8 cellular contexts compared by ENCODE assay signal in the genomic region with DNA sequence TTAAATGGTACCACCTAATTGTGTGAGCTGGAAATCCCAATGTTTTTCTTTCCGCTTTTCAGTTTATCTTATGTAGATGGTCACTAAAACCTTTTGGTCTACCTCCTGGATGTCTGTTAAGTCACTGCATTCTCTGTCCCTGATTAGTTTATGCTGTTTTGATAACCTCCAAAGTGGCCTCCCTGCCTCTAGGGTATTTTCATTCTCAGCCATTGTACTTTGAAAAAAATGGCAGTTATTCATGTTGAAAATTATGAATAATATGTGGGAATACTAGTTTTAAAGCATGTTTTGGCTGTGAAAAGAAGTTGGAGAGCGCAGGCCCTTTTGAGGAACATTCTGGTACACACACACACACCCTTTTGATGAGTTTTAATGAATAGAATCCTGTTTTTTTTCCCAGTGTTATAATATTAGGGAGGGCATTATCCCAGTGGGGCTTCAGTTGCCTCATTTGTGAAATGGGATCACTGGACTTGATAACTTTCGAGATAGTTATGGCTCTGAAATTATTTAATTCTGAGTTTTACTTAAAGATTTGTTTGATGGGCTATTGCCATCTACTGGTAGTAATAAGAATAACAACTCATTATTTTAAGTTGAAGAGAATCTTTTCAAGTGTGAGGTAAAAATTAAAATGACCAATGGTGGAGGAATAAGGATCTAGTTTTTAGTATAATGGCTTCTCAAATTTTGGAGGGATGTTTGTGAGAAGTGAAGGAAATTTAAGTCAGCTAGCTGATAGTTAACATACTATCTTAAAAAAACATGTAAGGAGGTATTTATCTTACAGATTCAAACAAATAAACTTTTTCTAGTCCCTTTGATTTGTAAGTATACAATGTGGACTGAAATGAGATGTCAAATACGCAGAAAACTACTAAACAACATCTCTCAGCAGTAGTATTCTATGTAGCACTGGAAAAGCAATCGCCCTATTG. TPM values are rescaled to one million over a fixed set of nuclear protein-coding genes. Genes with fewer than 3 reads are reported as not detected.
A peak's percentile ranks its signal among the peaks of the same experiment; 100 is the strongest.
DNase-seq lines count a peak whose midpoint lies in the region; ATAC-seq and TF ChIP-seq lines count a peak whose summit lies in the region.

No MANE protein-coding gene starts in this region.

- TF ChIP-seq POLR2A in erythroblast (IDR thresholded peaks at IDR 0.05; ENCODE audit: low read length) = no peak

- CTCF ChIA-PET in BJ (lab: Yijun Ruan, JAX) = interaction anchor here (0.5 to 8.9 kb wide), 10 partner anchors 12 to 1565 kb away, joined by 3 to 88 read pairs (median 4); no protein-coding TSS in a partner anchor
- CTCF ChIA-PET in Panc1 (lab: Charles Lee) = interaction anchor here (0.6 kb wide), 1 partner anchor 390 kb away, joined by 4 read pairs; no protein-coding TSS in a partner anchor

- TF ChIP-seq CTCF in BJ (IDR thresholded peaks at IDR 0.05; ENCODE audit: insufficient read depth, low read depth, low read length) = peak; percentile 51
- TF ChIP-seq CTCF in Panc1 (IDR thresholded peaks at IDR 0.05) = peak; percentile 77; the same call in 1 of the 2 replicates
- peak; percentile 69 for TF ChIP-seq CTCF in psoas muscle (IDR thresholded peaks at IDR 0.05)

- no peak overlapping the region for H3K4me2 ChIP-seq in GM23248 (ENCODE audit: unreplicated experiment)

- H3K27ac ChIP-seq in GM23248 = no peak overlapping the region
- H3K27ac ChIP-seq in Panc1 (ENCODE audit: low read length) = peak overlapping the region; percentile 49
- H3K27ac ChIP-seq in psoas muscle = no peak overlapping the region

- no peak overlapping the region for H3K9ac ChIP-seq in GM23248

- 0 out of 2 replicates have a peak, but pooled peaks cover 5% of the 10 kb centered on the region for H4K20me1 ChIP-seq in GM23248 (ENCODE audit: insufficient read depth)

- H3K4me3 ChIP-seq in BJ (ENCODE audit: low read depth, low read length) = no peak overlapping the region
- H3K4me3 ChIP-seq in GM23248 = no peak overlapping the region
- no peak overlapping the region for H3K4me3 ChIP-seq in Panc1 (ENCODE audit: low read depth in 2 of 2, low read length in 2 of 2)
- no peak overlapping the region for H3K4me3 ChIP-seq in psoas muscle

- H3K27me3 ChIP-seq in BJ (ENCODE audit: control insufficient read depth, insufficient read depth, low read length) = no peaks in the 10 kb centered on the region
- H3K27me3 ChIP-seq in GM23248 (replicated peaks; ENCODE audit: insufficient read depth) = no peaks in the 10 kb centered on the region
- no peaks in the 10 kb centered on the region for H3K27me3 ChIP-seq in Panc1 (ENCODE audit: control insufficient read depth, insufficient read depth, low read length)
- no peaks in the 10 kb centered on the region for H3K27me3 ChIP-seq in psoas muscle (ENCODE audit: insufficient read depth in 3 of 3, low read length in 2 of 3)

- peaks cover 26% of the 10 kb centered on the region for H3K4me1 ChIP-seq in GM23248 (ENCODE audit: insufficient read depth)
- peaks cover 32% of the 10 kb centered on the region for H3K4me1 ChIP-seq in Panc1 (ENCODE audit: control insufficient read depth, insufficient read depth, low read length)
- peaks cover 54% of the 10 kb centered on the region for H3K4me1 ChIP-seq in psoas muscle

- peaks cover 11% of the 10 kb centered on the region for H3K36me3 Mint-ChIP-seq in activated T-cell treated with anti-CD3 and anti-CD28 coated beads, Interleukin-2, amount 50 U/mL, for 4 hours (ENCODE audit: insufficient read depth)

- ATAC-seq in Panc1 = no peak
- ATAC-seq in psoas muscle = no peak
- no peak for ATAC-seq in HG03469 (IDR thresholded peaks at IDR 0.05; ENCODE audit: unreplicated experiment)
- no peak for ATAC-seq in activated T-cell treated with anti-CD3 and anti-CD28 coated beads, Interleukin-2, amount 50 U/mL, for 4 hours

- H3K36me3 ChIP-seq in BJ (ENCODE audit: control insufficient read depth, insufficient read depth, low read length) (no peaks in the 10 kb centered on the region), GM23248 (ENCODE audit: low read depth) (no peaks in the 10 kb centered on the region), Panc1 (ENCODE audit: control insufficient read depth, insufficient read depth, low read length) (no peaks in the 10 kb centered on the region; the same call in 1 of the 2 replicates), psoas muscle (ENCODE audit: insufficient read depth in 1 of 2, low read depth in 1 of 2) (peaks cover 0 to 8% of the 10 kb centered on the region in 2 donors)

- H3K9me2 ChIP-seq in GM23248 (ENCODE audit: insufficient read depth) = no peaks in the 10 kb centered on the region

- 70 to 74% methylated on average over 5 of the region's 5 CpGs for WGBS in GM23248 (ENCODE audit: low coverage in 1 of 2, low lambda C conversion rate in 2 of 2, missing lambda C conversion rate in 2 of 2), 2 experiments
- WGBS in psoas muscle, 3 donors = 68 to 73% (median 70%) methylated on average over 5 of the region's 5 CpGs

- in situ Hi-C loops in GM23248 (cut with MboI) (no loop called here), Panc1 (cut with HindIII; ENCODE audit: low pct_unique_long_range_greater_than_20kb, low sequenced_read_pairs) (no loop called here)

- POLR2A ChIA-PET in BJ (lab: Charles Lee) (no interaction called here), Panc1 (lab: Charles Lee) (interaction anchor here (0.6 kb wide), 1 partner anchor 100 kb away, joined by 3 read pairs; no protein-coding TSS in a partner anchor)

- H3F3A ChIP-seq in GM23248 (ENCODE audit: insufficient read depth) = peaks cover 11% of the 10 kb centered on the region; the same call in 1 of the 2 replicates

- BruUV-seq in Panc1 (replicated peaks; lab: Mats Ljungman, UMichigan) = no TSS peak

- no peak overlapping the region for H3K4me3 Mint-ChIP-seq in activated T-cell treated with anti-CD3 and anti-CD28 coated beads, Interleukin-2, amount 50 U/mL, for 4 hours

- H2AFZ ChIP-seq in GM23248 = no peak overlapping the region

- peaks cover 71% of the 10 kb centered on the region for H3K79me2 ChIP-seq in GM23248 (ENCODE audit: insufficient read depth)

- peaks cover 1% of the 10 kb centered on the region for H3K27me3 Mint-ChIP-seq in activated T-cell treated with anti-CD3 and anti-CD28 coated beads, Interleukin-2, amount 50 U/mL, for 4 hours (ENCODE audit: low read depth)

- DNase-seq in BJ (ENCODE audit: low read depth) = no peak
- DNase-seq in GM23248 = peak; percentile 56
- DNase-seq in Panc1 (ENCODE audit: low read depth, low spot score) = no peak
- peak; percentile 17 to 48 for DNase-seq in erythroblast (lab: John Stamatoyannopoulos, UW)
- DNase-seq in psoas muscle = no peak
- DNase-seq in stimulated activated CD4-positive, alpha-beta T cell treated with anti-CD3 and anti-CD28 coated beads, Interleukin-4, amount 100 ng/mL, for 4 hours = no peak
- DNase-seq in activated T-cell treated with anti-CD3 and anti-CD28 coated beads, Interleukin-2, amount 50 U/mL, for 4 hours = no peak

- H3K9me3 ChIP-seq in GM23248 (ENCODE audit: low read depth) (no peaks in the 10 kb centered on the region), Panc1 (ENCODE audit: control insufficient read depth, insufficient read depth, low read depth, low read length) (no peaks in the 10 kb centered on the region), psoas muscle (no peaks in the 10 kb centered on the region)

- intact Hi-C loops in Panc1 (cut with micrococcal nuclease; ENCODE audit: unreplicated experiment) = loop anchor here (5.0 kb wide), 2 partner anchors 56 to 136 kb away; partner anchors contain the start of gene RDX
- intact Hi-C loops in psoas muscle (cut with DNase I) = loop anchor here (2.0 to 5.0 kb wide), 4 partner anchors 56 to 233 kb away; partner anchors contain the start of gene RDX (in 1 of the 2)

- H3K9me3 Mint-ChIP-seq in activated T-cell treated with anti-CD3 and anti-CD28 coated beads, Interleukin-2, amount 50 U/mL, for 4 hours = no peaks in the 10 kb centered on the region

- H3K4me1 Mint-ChIP-seq in activated T-cell treated with anti-CD3 and anti-CD28 coated beads, Interleukin-2, amount 50 U/mL, for 4 hours (ENCODE audit: low read depth) = peaks cover 58% of the 10 kb centered on the region

RNA-seq across cellular contexts. Expression of gene FDX1, which starts 3.9 kb away (rescaled TPM):
- 2.0 and 4.0 TPM in 2 replicates for polyA plus RNA-seq in BJ (2011; rRNA removed)
- polyA minus RNA-seq in BJ (2011; rRNA and poly(A)+ RNA removed) = 0.87 and 1.4 TPM in 2 replicates
- total RNA-seq in GM23248 (2014; rRNA removed; shearing (Covaris generic)) = 8.5 and 12.2 TPM in 2 replicates
- 16.5 and 16.6 TPM in 2 replicates for polyA plus RNA-seq in GM23248 (2016; fragmentation: Nextera tagmentation; extraction: Ambion mirVana)
- total RNA-seq in Panc1 (2021; ENCODE audit: unreplicated experiment) = 13.6 TPM
- 8.8 TPM for polyA plus RNA-seq in Panc1 (2012; ENCODE audit: insufficient read length)
- 10 to 100 TPM; 14.0 to 23.7 (median 15.6) TPM for total RNA-seq in psoas muscle
- 10 to 100 TPM; 13.6 to 20.7 (median 15.2) TPM for polyA plus RNA-seq in psoas muscle
- 10 to 100 TPM; 16.0 to 17.1 (median 16.0) TPM for total RNA-seq in activated T-cell treated with anti-CD3 and anti-CD28 coated beads, Interleukin-2, amount 50 U/mL, for 4 hours

Comparison
In these comparisons a context has a peak if more than half of its experiments do, and no peak if none do; other contexts are left out.
1. DNase-seq: peak in GM23248 (single experiment) and erythroblast (2 of 2); none in BJ (single experiment), Panc1 (single experiment), psoas muscle (0 of 2), stimulated activated CD4-positive, alpha-beta T cell treated with anti-CD3 and anti-CD28 coated beads, Interleukin-4, amount 100 ng/mL, for 4 hours (0 of 2) and activated T-cell treated with anti-CD3 and anti-CD28 coated beads, Interleukin-2, amount 50 U/mL, for 4 hours (single experiment).
2. Peak in every context shown above with its lines, with median percentiles within 50 percentile points of each other: CTCF ChIP-seq.